Comparison of ENCODE assay signal across 26 cellular contexts in genomic region chr17:75823257-75824041, GRCh38. TPM values are rescaled to one million over a fixed set of nuclear protein-coding genes. Genes with fewer than 3 reads are reported as not detected.
DNase-seq lines count a peak whose midpoint lies in the region; ATAC-seq and TF ChIP-seq lines count a peak whose summit lies in the region.
"Had no signal": no experiment of that assay in that cellular context is flagged by ENCODE, and none has a peak within 500 bp of the region (broad histone marks: within the 10 kb centered on the region; RNA-seq: fewer than 3 reads in every experiment).

No MANE protein-coding gene starts in this region.

- H3K36me3 ChIP-seq in GM06990 (ENCODE audit: control insufficient read depth, insufficient read depth, low read length), result peaks cover 41% of the 10 kb centered on the region
- H3K36me3 ChIP-seq in stomach, result peaks cover 47 to 89% (median 79%) of the 10 kb centered on the region in 4 donors

- H3K4me1 Mint-ChIP-seq in central memory CD8-positive, alpha-beta T cell, result peaks cover 17% of the 10 kb centered on the region

- no peak for TF ChIP-seq POLR2A in stomach (IDR thresholded peaks at IDR 0.05)

- TF ChIP-seq EP300 in stomach (IDR thresholded peaks at IDR 0.05), result no peak

- H3K27me3 Mint-ChIP-seq in central memory CD8-positive, alpha-beta T cell, result no peaks in the 10 kb centered on the region
- H3K27me3 Mint-ChIP-seq: activated naive CD8-positive, alpha-beta T cell; CD4-positive, alpha-beta memory T cell; naive B cell had no signal

- H3K9me3 Mint-ChIP-seq in central memory CD8-positive, alpha-beta T cell, result no peaks in the 10 kb centered on the region
- H3K9me3 Mint-ChIP-seq: activated T-helper 2 cell treated with anti-CD3 and anti-CD28 coated beads, Interferon-gamma antibody, Interleukin-2, Interleukin-4, amounts not matched to agents 10 μg/mL and 5 μg/mL and 100 μg/mL, durations not matched to agents 14 hours and 24 hours and 36 hours; CD4-positive, alpha-beta memory T cell; mesothelial cell of epicardium; naive B cell; WTC11 had no signal

- WGBS in stomach, 5 donors, result 81 to 90% (median 85%) methylated on average over 12 to 28 of the region's 28 CpGs

- H3K4me3 ChIP-seq in GM06990 (replicated peaks; ENCODE audit: low read depth, low read length) (no peak overlapping the region), stomach (no peak overlapping the region)
- H3K4me3 ChIP-seq: ascending aorta, dorsolateral prefrontal cortex, PC-9, testis had no signal

- H3K4me1 ChIP-seq in stomach, result peaks cover 23 to 40% (median 39%) of the 10 kb centered on the region in 4 donors

- peak overlapping the region; percentile 29 for H3K27ac Mint-ChIP-seq in central memory CD8-positive, alpha-beta T cell (ENCODE audit: low read depth)
- H3K27ac Mint-ChIP-seq: activated naive CD8-positive, alpha-beta T cell; activated T-helper 2 cell treated with anti-CD3 and anti-CD28 coated beads, Interferon-gamma antibody, Interleukin-2, Interleukin-4, amounts not matched to agents 10 μg/mL and 5 μg/mL and 100 μg/mL, durations not matched to agents 14 hours and 24 hours and 36 hours; WTC11 had no signal

- H3K36me3 Mint-ChIP-seq in central memory CD8-positive, alpha-beta T cell (ENCODE audit: insufficient read depth), result peaks cover 19% of the 10 kb centered on the region
- H3K36me3 Mint-ChIP-seq: activated naive CD8-positive, alpha-beta T cell had no signal

- H3K27me3 ChIP-seq in GM06990 (replicated peaks; ENCODE audit: control insufficient read depth, insufficient read depth, low read length), result no peaks in the 10 kb centered on the region
- no peaks in the 10 kb centered on the region for H3K27me3 ChIP-seq in stomach
- H3K27me3 ChIP-seq: ascending aorta, dorsolateral prefrontal cortex, testis had no signal

- no peak for ATAC-seq in central memory CD8-positive, alpha-beta T cell (replicated peaks; ENCODE audit: extremely low read depth, poor library complexity, severe bottlenecking)
- ATAC-seq: WTC11 had no signal

- intact Hi-C loops in posterior vena cava (cut with DNase I) (no loop called here), stomach (cut with DNase I; ENCODE audit: low total_unique reads) (no loop called here)

- TF ChIP-seq CTCF in GM06990 (IDR thresholded peaks at IDR 0.05; ENCODE audit: insufficient read depth, low read length, poor library complexity, severe bottlenecking), result no peak
- TF ChIP-seq CTCF in stomach (IDR thresholded peaks at IDR 0.05), result no peak

- H3K4me3 Mint-ChIP-seq in central memory CD8-positive, alpha-beta T cell, result no peak overlapping the region
- H3K4me3 Mint-ChIP-seq: activated naive CD8-positive, alpha-beta T cell; mesothelial cell of epicardium; naive B cell; WTC11 had no signal

- H3K9me3 ChIP-seq in stomach, result no peaks in the 10 kb centered on the region
- H3K9me3 ChIP-seq: ascending aorta, testis had no signal

- H3K27ac ChIP-seq in stomach, result peak overlapping the region in 2 of 5 donors; percentile 65 to 75
- H3K27ac ChIP-seq: PC-9 had no signal

- DNase-seq in activated CD4-positive, CD25-positive, alpha-beta regulatory T cell treated with anti-CD3 and anti-CD28 coated beads, Interleukin-2, amount 50 U/mL, for 72 hours, result peak; percentile 28
- DNase-seq in activated CD4-positive, CD25-positive, alpha-beta regulatory T cell (lab: John Stamatoyannopoulos, UW), result no peak
- peak; percentile 10 for DNase-seq in GM06990 (ENCODE audit: extremely low read depth, insufficient read length)
- DNase-seq in central memory CD8-positive, alpha-beta T cell (ENCODE audit: low spot score in 2 of 2), result no peak
- DNase-seq in posterior vena cava (ENCODE audit: low spot score), result peak; percentile 66
- no peak for DNase-seq in NCI-H1092 (lab: John Stamatoyannopoulos, UW)
- no peak for DNase-seq in globus pallidus (ENCODE audit: low spot score)
- DNase-seq in stomach, result no peak
- DNase-seq: activated CD4-positive, alpha-beta T cell treated with anti-CD3 and anti-CD28 coated beads, Interleukin-2, amount 50 U/mL, for 48 hours; activated CD8-positive, alpha-beta memory T cell treated with anti-CD3 and anti-CD28 coated beads, Interleukin-2, amount 50 U/mL, for 48 hours; CD4-positive, alpha-beta memory T cell; naive B cell; NCI-H187; NCI-H524; NK-92 treated with Interleukin-12 subunit alpha and Interleukin-12 subunit beta, amount 100 ng/mL, for 24 hours; occipital lobe; PC-9; stimulated activated CD4-positive, alpha-beta T cell treated with anti-CD3 and anti-CD28 coated beads, Interleukin-2, amount 100 ng/mL, for 48 hours; T1000; testis had no signal

RNA-seq across cellular contexts. Expression of gene UNC13D, which starts 20.8 kb away (rescaled TPM):
- total RNA-seq in posterior vena cava, result 10 to 100 TPM in 1 of 2 donors, 1 to 10 TPM in 1; 7.3 to 15.1 TPM
- total RNA-seq in stomach, result 10 to 100 TPM in 4 of 5 donors, 1 to 10 TPM in 1; 9.0 to 45.5 (median 25.5) TPM
- 10 to 100 TPM in 2 of 3 donors, 1 to 10 TPM in 1; 6.4 to 18.5 (median 17.9) TPM for polyA plus RNA-seq in stomach

RNA-seq across cellular contexts. Expression of gene WBP2, which starts 31.7 kb away (rescaled TPM):
- total RNA-seq in posterior vena cava (100 to 1,000 TPM in 1 of 2 donors, 10 to 100 TPM in 1; 75.8 to 111 TPM), stomach (100 to 1,000 TPM in 1 of 5 donors, 10 to 100 TPM in 4; 28.6 to 122 (median 46.1) TPM)
- 100 to 1,000 TPM in 1 of 3 donors, 10 to 100 TPM in 2; 87.3 to 104 (median 98.6) TPM for polyA plus RNA-seq in stomach

RNA-seq across cellular contexts. Expression of gene UNK, which starts 38.8 kb away (rescaled TPM):
- total RNA-seq in posterior vena cava (10 to 100 TPM; 23.3 to 32.9 TPM), stomach (100 to 1,000 TPM in 1 of 5 donors, 10 to 100 TPM in 3, 1 to 10 TPM in 1; 3.5 to 102 (median 33.0) TPM)
- 10 to 100 TPM; 13.5 to 17.3 (median 15.1) TPM for polyA plus RNA-seq in stomach

RNA-seq across cellular contexts. Expression of gene TRIM47, which starts 54.9 kb away (rescaled TPM):
- total RNA-seq in posterior vena cava, result 10 to 100 TPM; 60.8 to 70.9 TPM
- 10 to 100 TPM in 4 of 5 donors, 1 to 10 TPM in 1; 3.5 to 40.4 (median 11.9) TPM for total RNA-seq in stomach
- 10 to 100 TPM; 24.2 to 34.7 (median 28.4) TPM for polyA plus RNA-seq in stomach

RNA-seq across cellular contexts. Expression of gene GALK1, which starts 58.5 kb away (rescaled TPM):
- 10 to 100 TPM; 21.0 to 27.6 TPM for total RNA-seq in posterior vena cava
- 10 to 100 TPM in 4 of 5 donors, 1 to 10 TPM in 1; 7.6 to 57.1 (median 27.5) TPM for total RNA-seq in stomach
- polyA plus RNA-seq in stomach, result 10 to 100 TPM; 32.7 to 41.0 (median 40.6) TPM

Comparison
In these comparisons a context has a peak if more than half of its experiments do, and no peak if none do; other contexts are left out.
1. DNase-seq: peak in activated CD4-positive, CD25-positive, alpha-beta regulatory T cell treated with anti-CD3 and anti-CD28 coated beads, Interleukin-2, amount 50 U/mL, for 72 hours (single experiment), GM06990 (single experiment) and posterior vena cava (single experiment); none in activated CD4-positive, CD25-positive, alpha-beta regulatory T cell (0 of 4), central memory CD8-positive, alpha-beta T cell (0 of 2), NCI-H1092 (single experiment), globus pallidus (single experiment) and stomach (single experiment).